In the genomic region with DNA sequence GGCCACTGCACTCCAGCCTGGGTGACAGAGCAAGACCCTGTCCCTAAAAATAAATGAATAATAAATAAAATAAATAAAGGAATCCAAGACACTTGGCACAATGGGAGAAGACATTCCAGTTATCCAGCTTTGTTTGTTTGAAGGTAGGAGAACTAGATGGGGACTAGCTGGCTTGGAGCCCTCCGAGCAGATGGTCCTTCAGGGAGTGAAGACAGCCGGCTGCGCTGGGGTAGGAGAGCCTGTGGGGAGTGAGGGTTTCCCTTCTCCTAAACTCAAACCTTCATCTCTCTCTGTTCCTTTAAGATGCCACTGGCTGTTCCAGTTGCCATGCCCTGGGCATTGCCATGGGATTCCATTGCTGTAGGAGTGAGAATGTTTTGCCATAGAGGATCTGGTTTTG, we compare ENCODE assay signal across 28 cellular contexts.
"Had no signal": no experiment of that assay in that cellular context is flagged by ENCODE, and none has a peak within 500 bp of the region (broad histone marks: within the 10 kb centered on the region; RNA-seq: fewer than 3 reads in every experiment).

No MANE protein-coding gene starts in this region.

- H3K27ac ChIP-seq: brain microvascular endothelial cell, cardiac muscle cell, colonic mucosa, SJCRH30, VCaP had no signal

- ATAC-seq: activated T-helper 17 cell treated with anti-CD3 and anti-CD28 coated beads, Interleukin-2, amount 50 U/mL, for 72 hours; Panc1 had no signal

- H3K4me1 Mint-ChIP-seq: activated CD4-positive, alpha-beta memory T cell treated with anti-CD3 and anti-CD28 coated beads, Interleukin-2, amount 10 ng/mL, durations not matched to agents 7 days and 5 days; activated T-helper 17 cell treated with anti-CD3 and anti-CD28 coated beads, Interleukin-2, amount 50 U/mL, for 72 hours had no signal

- DNase-seq: activated CD4-positive, alpha-beta memory T cell treated with anti-CD3 and anti-CD28 coated beads, Interleukin-2, amount 10 ng/mL, durations not matched to agents 7 days and 5 days; activated CD4-positive, alpha-beta T cell treated with anti-CD3 and anti-CD28 coated beads, Interleukin-2, amount 50 U/mL, for 1 hour; activated CD4-positive, CD25-positive, alpha-beta regulatory T cell; activated gamma-delta T cell; activated naive CD4-positive, alpha-beta T cell treated with anti-CD3 and anti-CD28 coated beads for 36 hours; activated T-cell treated with anti-CD3 and anti-CD28 coated beads for 4 hours; activated T-cell treated with anti-CD3 and anti-CD28 coated beads, Interleukin-2, amount 50 U/mL, for 48 hours; amygdala; brain microvascular endothelial cell; colonic mucosa; KG1; NCI-H1092 treated with DMSO at 0.1 percent for 48 hours; NCI-H1417 treated with DMSO at 0.1 percent for 48 hours; NCI-H187; NCI-H2081; NCI-H226; NCI-H510A; NCI-H748 treated with DMSO at 0.1 percent for 48 hours; RPMI8226; SJCRH30; SK-N-SH; T-helper 1 cell had no signal

- H3K36me3 Mint-ChIP-seq: activated naive CD8-positive, alpha-beta T cell had no signal

- H3K27ac Mint-ChIP-seq: activated CD4-positive, alpha-beta memory T cell treated with anti-CD3 and anti-CD28 coated beads, Interleukin-2, amount 10 ng/mL, durations not matched to agents 7 days and 5 days; activated naive CD4-positive, alpha-beta T cell treated with anti-CD3 and anti-CD28 coated beads for 36 hours; activated naive CD8-positive, alpha-beta T cell; activated T-helper 17 cell treated with anti-CD3 and anti-CD28 coated beads, Interleukin-2, amount 50 U/mL, for 72 hours had no signal

- H3K9me3 Mint-ChIP-seq: activated CD4-positive, alpha-beta memory T cell treated with anti-CD3 and anti-CD28 coated beads, Interleukin-2, amount 10 ng/mL, durations not matched to agents 7 days and 5 days; activated naive CD4-positive, alpha-beta T cell treated with anti-CD3 and anti-CD28 coated beads for 36 hours; activated T-helper 17 cell treated with anti-CD3 and anti-CD28 coated beads, Interleukin-2, amount 50 U/mL, for 72 hours had no signal

- FAIRE-seq: astrocyte had no signal

- H3K4me3 Mint-ChIP-seq: activated CD4-positive, alpha-beta memory T cell treated with anti-CD3 and anti-CD28 coated beads, Interleukin-2, amount 10 ng/mL, durations not matched to agents 7 days and 5 days; activated naive CD4-positive, alpha-beta T cell treated with anti-CD3 and anti-CD28 coated beads for 36 hours; activated naive CD8-positive, alpha-beta T cell; activated T-helper 17 cell treated with anti-CD3 and anti-CD28 coated beads, Interleukin-2, amount 50 U/mL, for 72 hours had no signal
